In genomic region chr1:203280061-203280460, GRCh38 we compare ENCODE assay signal across 18 cellular contexts. TPM values are rescaled to one million over a fixed set of nuclear protein-coding genes. Genes with fewer than 3 reads are reported as not detected.
A peak's percentile ranks its signal among the peaks of the same experiment; 100 is the strongest.
DNase-seq lines count a peak whose midpoint lies in the region; ATAC-seq and TF ChIP-seq lines count a peak whose summit lies in the region.
"Had no signal": no experiment of that assay in that cellular context is flagged by ENCODE, and none has a peak within 500 bp of the region (broad histone marks: within the 10 kb centered on the region; RNA-seq: fewer than 3 reads in every experiment).

No MANE protein-coding gene starts in this region.

- peak overlapping the region; percentile 48 for H3K27ac Mint-ChIP-seq in activated CD4-positive, alpha-beta T cell treated with anti-CD3 and anti-CD28 coated beads, Interleukin-2, amount 10 ng/mL, durations not matched to agents 24 days and 14 days
- H3K27ac Mint-ChIP-seq in stimulated activated naive B cell treated with anti-CD40 and anti-IgM and Interleukin-4, amounts not matched to agents 10 μg/mL and 1 μg/mL and 100 μg/mL, for 72 hours, result peak overlapping the region; percentile 66

- no peak for ATAC-seq in stimulated activated naive B cell treated with anti-CD40 and anti-IgM and Interleukin-4, amounts not matched to agents 10 μg/mL and 1 μg/mL and 100 μg/mL, for 72 hours (replicated peaks)
- ATAC-seq: esophagus mucosa had no signal

- no peak overlapping the region for H3K4me3 ChIP-seq in WERI-Rb-1 (ENCODE audit: low read depth, low read length)
- H3K4me3 ChIP-seq: spleen had no signal

- no peaks in the 10 kb centered on the region for H3K9me3 Mint-ChIP-seq in activated CD4-positive, alpha-beta T cell treated with anti-CD3 and anti-CD28 coated beads, Interleukin-2, amount 10 ng/mL, durations not matched to agents 24 days and 14 days
- no peaks in the 10 kb centered on the region for H3K9me3 Mint-ChIP-seq in stimulated activated naive B cell treated with anti-CD40 and anti-IgM and Interleukin-4, amounts not matched to agents 10 μg/mL and 1 μg/mL and 100 μg/mL, for 72 hours
- H3K9me3 Mint-ChIP-seq: T-helper 1 cell treated with Interleukin-12 subunit alpha and Interleukin-12 subunit beta and Interleukin-4 antibody, amounts not matched to agents 30 μg/mL and 1 μg/mL, for 36 hours had no signal

- DNase-seq in activated CD4-positive, alpha-beta T cell treated with anti-CD3 and anti-CD28 coated beads, Interleukin-2, amount 10 ng/mL, durations not matched to agents 24 days and 14 days, result no peak
- no peak for DNase-seq in activated CD4-positive, alpha-beta T cell treated with anti-CD3 and anti-CD28 coated beads, Interleukin-2, amount 50 U/mL, for 1 hour
- DNase-seq in WERI-Rb-1 (peak; percentile 9), GM20000 (ENCODE audit: low spot score) (no peak), NCI-H1092 (lab: John Stamatoyannopoulos, UW) (no peak), NCI-H1436 treated with DMSO at 0.1 percent for 48 hours (lab: John Stamatoyannopoulos, UW) (no peak)
- no peak for DNase-seq in stimulated activated naive B cell treated with anti-CD40 and anti-IgM and Interleukin-4, amounts not matched to agents 10 μg/mL and 1 μg/mL and 100 μg/mL, for 72 hours
- DNase-seq: 8988T; activated CD4-positive, alpha-beta T cell treated with anti-CD3 and anti-CD28 coated beads for 48 hours; amygdala; cortex of kidney; hippocampal formation; occipital lobe; RPMI8226; spleen had no signal

- TF ChIP-seq CTCF in WERI-Rb-1 (IDR thresholded peaks at IDR 0.05; ENCODE audit: low read depth, low read length) (no peak), GM20000 (IDR thresholded peaks at IDR 0.05; ENCODE audit: extremely low read depth, missing control alignments) (no peak)

- H3K27me3 Mint-ChIP-seq in activated CD4-positive, alpha-beta T cell treated with anti-CD3 and anti-CD28 coated beads, Interleukin-2, amount 10 ng/mL, durations not matched to agents 24 days and 14 days, result no peaks in the 10 kb centered on the region
- H3K27me3 Mint-ChIP-seq in stimulated activated naive B cell treated with anti-CD40 and anti-IgM and Interleukin-4, amounts not matched to agents 10 μg/mL and 1 μg/mL and 100 μg/mL, for 72 hours, result no peaks in the 10 kb centered on the region

- H3K4me3 Mint-ChIP-seq in activated CD4-positive, alpha-beta T cell treated with anti-CD3 and anti-CD28 coated beads, Interleukin-2, amount 10 ng/mL, durations not matched to agents 24 days and 14 days, result no peak overlapping the region
- peak overlapping the region in 1 of 2 donors; percentile 0 for H3K4me3 Mint-ChIP-seq in stimulated activated naive B cell treated with anti-CD40 and anti-IgM and Interleukin-4, amounts not matched to agents 10 μg/mL and 1 μg/mL and 100 μg/mL, for 72 hours
- H3K4me3 Mint-ChIP-seq: T-helper 1 cell treated with Interleukin-12 subunit alpha and Interleukin-12 subunit beta and Interleukin-4 antibody, amounts not matched to agents 30 μg/mL and 1 μg/mL, for 36 hours had no signal

- intact Hi-C loops in activated CD4-positive, alpha-beta T cell treated with anti-CD3 and anti-CD28 coated beads, Interleukin-2, amount 10 ng/mL, durations not matched to agents 24 days and 14 days (cut with micrococcal nuclease), result no loop called here

- no peaks in the 10 kb centered on the region for H3K36me3 Mint-ChIP-seq in activated CD4-positive, alpha-beta T cell treated with anti-CD3 and anti-CD28 coated beads, Interleukin-2, amount 10 ng/mL, durations not matched to agents 24 days and 14 days (ENCODE audit: low read depth)
- H3K36me3 Mint-ChIP-seq in stimulated activated naive B cell treated with anti-CD40 and anti-IgM and Interleukin-4, amounts not matched to agents 10 μg/mL and 1 μg/mL and 100 μg/mL, for 72 hours, result peaks cover 0 to 4% of the 10 kb centered on the region in 2 donors

- H3K9me3 ChIP-seq in WERI-Rb-1 (ENCODE audit: severe bottlenecking), result no peaks in the 10 kb centered on the region
- H3K9me3 ChIP-seq: spleen had no signal

- H3K27me3 ChIP-seq in WERI-Rb-1 (ENCODE audit: insufficient read depth, low read depth, severe bottlenecking) (no peaks in the 10 kb centered on the region), layer of hippocampus (ENCODE audit: control insufficient read depth, insufficient read depth, low read length) (no peaks in the 10 kb centered on the region)
- H3K27me3 ChIP-seq: spleen had no signal

- H3K27ac ChIP-seq in WERI-Rb-1, result no peak overlapping the region
- H3K27ac ChIP-seq in layer of hippocampus (ENCODE audit: low read depth, low read length), result peak overlapping the region; percentile 42

- H3K36me3 ChIP-seq in WERI-Rb-1, result no peaks in the 10 kb centered on the region
- H3K36me3 ChIP-seq: spleen had no signal

- H3K4me1 Mint-ChIP-seq in activated CD4-positive, alpha-beta T cell treated with anti-CD3 and anti-CD28 coated beads, Interleukin-2, amount 10 ng/mL, durations not matched to agents 24 days and 14 days, result peaks cover 57% of the 10 kb centered on the region
- H3K4me1 Mint-ChIP-seq in stimulated activated naive B cell treated with anti-CD40 and anti-IgM and Interleukin-4, amounts not matched to agents 10 μg/mL and 1 μg/mL and 100 μg/mL, for 72 hours, result peaks cover 63 to 86% of the 10 kb centered on the region in 2 donors

RNA-seq across cellular contexts. Expression of gene BTG2, which starts 25.3 kb away (rescaled TPM):
- total RNA-seq in activated CD4-positive, alpha-beta T cell treated with anti-CD3 and anti-CD28 coated beads, Interleukin-2, amount 10 ng/mL, durations not matched to agents 24 days and 14 days, result 106 and 108 TPM in 2 replicates

RNA-seq across cellular contexts. Expression of gene CHIT1, which starts 50.6 kb away (rescaled TPM):
- 0.21 and 0.70 TPM in 2 replicates for total RNA-seq in activated CD4-positive, alpha-beta T cell treated with anti-CD3 and anti-CD28 coated beads, Interleukin-2, amount 10 ng/mL, durations not matched to agents 24 days and 14 days
- total RNA-seq: occipital lobe had no signal
